ENCODE assay signal across 8 cellular contexts in the genomic region with DNA sequence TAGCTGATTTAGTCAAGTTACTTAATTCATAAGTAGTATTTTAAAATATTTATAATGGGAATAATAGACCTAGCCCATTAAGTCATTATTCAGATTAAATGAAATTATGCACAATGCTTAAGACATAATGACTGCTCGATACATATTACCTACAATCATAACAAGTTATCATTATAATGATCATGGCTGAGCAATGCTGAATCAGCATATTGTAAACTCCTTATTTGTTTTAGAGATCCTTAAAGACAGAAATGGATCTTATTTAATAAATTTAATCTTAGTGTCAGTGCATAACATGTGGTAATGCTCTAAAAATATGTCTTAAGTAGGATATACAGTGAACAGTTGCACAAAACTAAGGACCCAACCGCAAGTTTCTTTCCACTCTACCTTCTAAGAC.
"Had no signal": no experiment of that assay in that cellular context is flagged by ENCODE, and none has a peak within 500 bp of the region (broad histone marks: within the 10 kb centered on the region; RNA-seq: fewer than 3 reads in every experiment).

No MANE protein-coding gene starts in this region.

- H3K27ac ChIP-seq: GM23248, KMS-11 had no signal

- DNase-seq: GM23248, GOT3, H9, HCEC 1CT, KBM-7 had no signal

- FAIRE-seq: H54, HTR-8/SVneo had no signal

- H3K9ac ChIP-seq: GM23248, KMS-11 had no signal

- H2AFZ ChIP-seq: GM23248 had no signal

- H3K4me3 ChIP-seq: GM23248 had no signal

- H3K4me2 ChIP-seq: KMS-11 had no signal
